In genomic region chr1:34621916-34622315, GRCh38 we compare ENCODE assay signal across 28 cellular contexts.
"Had no signal": no experiment of that assay in that cellular context is flagged by ENCODE, and none has a peak within 500 bp of the region (broad histone marks: within the 10 kb centered on the region; RNA-seq: fewer than 3 reads in every experiment).

No MANE protein-coding gene starts in this region.

- H3K27ac ChIP-seq: stomach, suprapubic skin, testis, thoracic aorta, thyroid gland, tibial artery, tibial nerve, transverse colon, upper lobe of left lung, upper lobe of right lung, uterus, vagina had no signal

- H3K36me3 ChIP-seq: stomach, suprapubic skin, thoracic aorta, thyroid gland, tibial artery, tibial nerve, transverse colon, upper lobe of left lung, upper lobe of right lung, uterus, vagina had no signal

- ATAC-seq: stimulated activated effector memory CD8-positive, alpha-beta T cell treated with anti-CD3 and anti-CD28 coated beads, Interleukin-12 subunit alpha, Interleukin-12 subunit beta, amount 100 ng/mL, for 72 hours; stimulated activated memory B cell treated with anti-CD40 and anti-IgM and Interleukin-4, amounts not matched to agents 10 μg/mL and 1 μg/mL and 100 μg/mL, for 72 hours; stimulated activated naive B cell treated with anti-CD40 and anti-IgM and Interleukin-4, amounts not matched to agents 10 μg/mL and 1 μg/mL and 100 μg/mL, for 72 hours; stimulated activated naive CD8-positive, alpha-beta T cell treated with anti-CD3 and anti-CD28 coated beads, Interleukin-15, amount 100 ng/mL, for 72 hours; stimulated activated naive CD8-positive, alpha-beta T cell treated with anti-CD3 and anti-CD28 coated beads, Interleukin-15, Interleukin-2, amounts not matched to agents 100 U/mL and 50 U/mL, for 24 hours; upper lobe of right lung had no signal

- H3K4me1 ChIP-seq: stomach, suprapubic skin, testis, thyroid gland, tibial artery, transverse colon, upper lobe of left lung, upper lobe of right lung, uterus, vagina had no signal

- H3K9me3 ChIP-seq: stomach, suprapubic skin, testis, thoracic aorta, thyroid gland, tibial artery, tibial nerve, transverse colon, upper lobe of left lung, upper lobe of right lung, uterus, vagina had no signal

- H3K36me3 Mint-ChIP-seq: stimulated activated effector memory CD8-positive, alpha-beta T cell treated with anti-CD3 and anti-CD28 coated beads, Interleukin-12 subunit alpha, Interleukin-12 subunit beta, amount 100 ng/mL, for 72 hours; stimulated activated memory B cell treated with anti-CD40 and anti-IgM and Interleukin-4, amounts not matched to agents 10 μg/mL and 1 μg/mL and 100 μg/mL, for 72 hours; stimulated activated naive B cell treated with anti-CD40 and anti-IgM and Interleukin-4, amounts not matched to agents 10 μg/mL and 1 μg/mL and 100 μg/mL, for 72 hours; type B pancreatic cell had no signal

- H3K4me1 Mint-ChIP-seq: stimulated activated effector memory CD8-positive, alpha-beta T cell treated with anti-CD3 and anti-CD28 coated beads, Interleukin-12 subunit alpha, Interleukin-12 subunit beta, amount 100 ng/mL, for 72 hours; stimulated activated memory B cell treated with anti-CD40 and anti-IgM and Interleukin-4, amounts not matched to agents 10 μg/mL and 1 μg/mL and 100 μg/mL, for 72 hours; stimulated activated naive B cell treated with anti-CD40 and anti-IgM and Interleukin-4, amounts not matched to agents 10 μg/mL and 1 μg/mL and 100 μg/mL, for 72 hours; stimulated activated naive CD8-positive, alpha-beta T cell treated with anti-CD3 and anti-CD28 coated beads, Interleukin-15, amount 100 ng/mL, for 72 hours had no signal

- H3K9me3 Mint-ChIP-seq: stimulated activated effector memory CD8-positive, alpha-beta T cell treated with anti-CD3 and anti-CD28 coated beads, Interleukin-12 subunit alpha, Interleukin-12 subunit beta, amount 100 ng/mL, for 72 hours; stimulated activated memory B cell treated with anti-CD40 and anti-IgM and Interleukin-4, amounts not matched to agents 10 μg/mL and 1 μg/mL and 100 μg/mL, for 72 hours; stimulated activated naive B cell treated with anti-CD40 and anti-IgM and Interleukin-4, amounts not matched to agents 10 μg/mL and 1 μg/mL and 100 μg/mL, for 72 hours; stimulated activated naive CD8-positive, alpha-beta T cell treated with anti-CD3 and anti-CD28 coated beads, Interleukin-15, amount 100 ng/mL, for 72 hours; stimulated activated naive CD8-positive, alpha-beta T cell treated with anti-CD3 and anti-CD28 coated beads, Interleukin-15, Interleukin-2, amounts not matched to agents 100 ng/mL and 50 ng/mL, for 24 hours; type B pancreatic cell had no signal

- H3K27me3 ChIP-seq: testis, thyroid gland, tibial nerve, transverse colon, upper lobe of left lung, uterus, vagina had no signal

- H3K4me3 ChIP-seq: stomach, suprapubic skin, testis, thoracic aorta, thyroid gland, tibial artery, tibial nerve, transverse colon, upper lobe of left lung, upper lobe of right lung, uterus, vagina had no signal

- DNase-seq: stimulated activated CD4-positive, alpha-beta T cell treated with anti-CD3 and anti-CD28 coated beads, Interleukin-2, amount 100 ng/mL, for 48 hours; stimulated activated CD4-positive, alpha-beta T cell treated with anti-CD3 and anti-CD28 coated beads, Interleukin-4, amount 100 ng/mL, for 1 hour; stimulated activated CD4-positive, alpha-beta T cell treated with anti-CD3 and anti-CD28 coated beads, Interleukin-4, amount 100 ng/mL, for 24 hours; stimulated activated CD4-positive, alpha-beta T cell treated with anti-CD3 and anti-CD28 coated beads, Interleukin-4, amount 100 ng/mL, for 4 hours; stimulated activated CD8-positive, alpha-beta memory T cell treated with anti-CD3 and anti-CD28 coated beads, Interleukin-4, amount 100 ng/mL, for 48 hours; stimulated activated naive B cell treated with anti-CD40 and anti-IgM and Interleukin-4, amounts not matched to agents 10 μg/mL and 1 μg/mL and 100 μg/mL, for 72 hours; stimulated activated naive CD4-positive, alpha-beta T cell; stimulated activated naive CD4-positive, alpha-beta T cell treated with Interleukin-2 at 50 U/mL for 16 hours; stimulated activated naive CD8-positive, alpha-beta T cell treated with anti-CD3 and anti-CD28 coated beads, Interleukin-15, amount 100 ng/mL, for 72 hours; stimulated activated naive CD8-positive, alpha-beta T cell treated with anti-CD3 and anti-CD28 coated beads, Interleukin-15, Interleukin-2, amounts not matched to agents 100 U/mL and 50 U/mL, for 24 hours; stomach; substantia nigra; testis; thyroid gland; tibial artery; transverse colon; upper lobe of left lung; upper lobe of right lung; uterus had no signal

- H3K4me3 Mint-ChIP-seq: stimulated activated effector memory CD8-positive, alpha-beta T cell treated with anti-CD3 and anti-CD28 coated beads, Interleukin-12 subunit alpha, Interleukin-12 subunit beta, amount 100 ng/mL, for 72 hours; stimulated activated memory B cell treated with anti-CD40 and anti-IgM and Interleukin-4, amounts not matched to agents 10 μg/mL and 1 μg/mL and 100 μg/mL, for 72 hours; stimulated activated naive B cell treated with anti-CD40 and anti-IgM and Interleukin-4, amounts not matched to agents 10 μg/mL and 1 μg/mL and 100 μg/mL, for 72 hours; stimulated activated naive CD8-positive, alpha-beta T cell treated with anti-CD3 and anti-CD28 coated beads, Interleukin-15, amount 100 ng/mL, for 72 hours; stimulated activated naive CD8-positive, alpha-beta T cell treated with anti-CD3 and anti-CD28 coated beads, Interleukin-15, Interleukin-2, amounts not matched to agents 100 ng/mL and 50 ng/mL, for 24 hours; type B pancreatic cell had no signal

- FAIRE-seq: urothelium cell line had no signal

- H3K27ac Mint-ChIP-seq: stimulated activated effector memory CD8-positive, alpha-beta T cell treated with anti-CD3 and anti-CD28 coated beads, Interleukin-12 subunit alpha, Interleukin-12 subunit beta, amount 100 ng/mL, for 72 hours; stimulated activated memory B cell treated with anti-CD40 and anti-IgM and Interleukin-4, amounts not matched to agents 10 μg/mL and 1 μg/mL and 100 μg/mL, for 72 hours; stimulated activated naive B cell treated with anti-CD40 and anti-IgM and Interleukin-4, amounts not matched to agents 10 μg/mL and 1 μg/mL and 100 μg/mL, for 72 hours; stimulated activated naive CD8-positive, alpha-beta T cell treated with anti-CD3 and anti-CD28 coated beads, Interleukin-15, Interleukin-2, amounts not matched to agents 100 ng/mL and 50 ng/mL, for 24 hours; type B pancreatic cell had no signal
